In the genomic region with DNA sequence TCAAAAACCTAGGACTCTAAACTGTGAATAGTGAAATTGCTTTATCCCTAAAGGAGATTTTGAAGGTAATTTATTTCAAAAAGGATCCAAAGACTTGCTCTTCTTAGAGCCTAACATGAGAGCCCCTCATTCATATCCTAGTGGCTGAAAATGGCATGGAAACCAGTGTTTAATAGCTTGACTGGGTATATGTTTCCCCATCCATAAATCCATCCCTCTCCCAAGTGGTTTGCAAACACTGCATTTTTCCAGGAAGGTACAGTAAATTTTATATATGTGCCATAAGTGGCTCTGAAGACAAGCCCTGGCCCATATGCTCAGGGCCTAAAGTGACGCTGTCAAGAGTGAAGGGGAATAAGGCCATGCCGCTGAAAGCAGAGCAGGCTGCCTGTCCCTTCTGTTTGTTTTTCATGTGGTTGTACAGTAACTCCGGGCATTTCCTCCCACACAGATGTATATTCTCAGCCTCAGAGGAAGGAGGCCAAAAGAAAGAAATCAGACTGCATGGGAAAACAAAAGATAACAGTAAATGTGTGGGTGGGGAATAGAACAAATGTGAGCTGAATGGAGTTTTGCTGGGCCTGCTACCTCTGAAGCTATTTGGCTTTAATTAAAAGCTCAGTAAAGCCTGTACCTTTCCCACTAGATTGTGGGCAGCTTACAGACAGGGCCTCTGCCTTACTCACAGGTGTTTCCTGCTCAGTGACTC, we compare ENCODE assay signal across 8 cellular contexts.
A peak's percentile ranks its signal among the peaks of the same experiment; 100 is the strongest.
DNase-seq lines count a peak whose midpoint lies in the region; ATAC-seq and TF ChIP-seq lines count a peak whose summit lies in the region.

No MANE protein-coding gene starts in this region.

- no peaks in the 10 kb centered on the region for H3K9me3 ChIP-seq in CD4-positive, alpha-beta T cell (ENCODE audit: control insufficient read depth, low read length)

- H3K27ac ChIP-seq in substantia nigra (ENCODE audit: low read depth, low read length, poor library complexity, severe bottlenecking), result peak overlapping the region; percentile 76
- H3K27ac ChIP-seq in CD4-positive, alpha-beta T cell (ENCODE audit: low read depth, low read length), result no peak overlapping the region

- no peaks in the 10 kb centered on the region for H3K36me3 Mint-ChIP-seq in activated naive CD8-positive, alpha-beta T cell treated with anti-CD3 and anti-CD28 coated beads, Interleukin-2, amount 10 ng/mL, durations not matched to agents 7 days and 5 days
- no peaks in the 10 kb centered on the region for H3K36me3 Mint-ChIP-seq in activated naive CD8-positive, alpha-beta T cell treated with anti-CD3 and anti-CD28 coated beads for 36 hours
- H3K36me3 Mint-ChIP-seq in CD4-positive, alpha-beta T cell (ENCODE audit: low read depth), result no peaks in the 10 kb centered on the region

- no peak for DNase-seq in activated naive CD8-positive, alpha-beta T cell treated with anti-CD3 and anti-CD28 coated beads, Interleukin-2, amount 10 ng/mL, durations not matched to agents 7 days and 5 days
- no peak for DNase-seq in activated naive CD8-positive, alpha-beta T cell treated with anti-CD3 and anti-CD28 coated beads for 36 hours
- peak; percentile 52 for DNase-seq in dermis blood vessel endothelial cell
- DNase-seq in substantia nigra (lab: John Stamatoyannopoulos, UW), result no peak
- no peak for DNase-seq in NCI-H2107 treated with DMSO at 0.1 percent for 48 hours (lab: John Stamatoyannopoulos, UW; ENCODE audit: unreplicated experiment)
- DNase-seq in CD4-positive, alpha-beta T cell, result no peak
- DNase-seq in sciatic nerve (ENCODE audit: low spot score), result no peak

- CTCF ChIA-PET in CD4-positive, alpha-beta T cell (lab: Charles Lee), result no interaction called here

- H3K27ac Mint-ChIP-seq in activated naive CD8-positive, alpha-beta T cell treated with anti-CD3 and anti-CD28 coated beads, Interleukin-2, amount 10 ng/mL, durations not matched to agents 7 days and 5 days, result no peak overlapping the region
- H3K27ac Mint-ChIP-seq in activated naive CD8-positive, alpha-beta T cell treated with anti-CD3 and anti-CD28 coated beads for 36 hours, result no peak overlapping the region
- H3K27ac Mint-ChIP-seq in CD4-positive, alpha-beta T cell, result no peak overlapping the region

- no peaks in the 10 kb centered on the region for H3K9me3 Mint-ChIP-seq in activated naive CD8-positive, alpha-beta T cell treated with anti-CD3 and anti-CD28 coated beads, Interleukin-2, amount 10 ng/mL, durations not matched to agents 7 days and 5 days
- no peaks in the 10 kb centered on the region for H3K9me3 Mint-ChIP-seq in activated naive CD8-positive, alpha-beta T cell treated with anti-CD3 and anti-CD28 coated beads for 36 hours
- H3K9me3 Mint-ChIP-seq in CD4-positive, alpha-beta T cell, result no peaks in the 10 kb centered on the region

- intact Hi-C loops in CD4-positive, alpha-beta T cell (cut with DNase I, micrococcal nuclease), result no loop called here
- intact Hi-C loops in sciatic nerve (cut with DNase I), result no loop called here

- ATAC-seq in activated naive CD8-positive, alpha-beta T cell treated with anti-CD3 and anti-CD28 coated beads, Interleukin-2, amount 10 ng/mL, durations not matched to agents 7 days and 5 days (ENCODE audit: low read depth), result peak; percentile 26
- ATAC-seq in HG03442 (IDR thresholded peaks at IDR 0.05; ENCODE audit: unreplicated experiment), result peak; percentile 98
- no peak for ATAC-seq in CD4-positive, alpha-beta T cell (ENCODE audit: poor library complexity)
- ATAC-seq in sciatic nerve, result no peak

- H3K27me3 ChIP-seq in CD4-positive, alpha-beta T cell (ENCODE audit: control insufficient read depth, insufficient read depth, low read length), result no peaks in the 10 kb centered on the region

- H3K4me3 Mint-ChIP-seq in activated naive CD8-positive, alpha-beta T cell treated with anti-CD3 and anti-CD28 coated beads, Interleukin-2, amount 10 ng/mL, durations not matched to agents 7 days and 5 days, result no peak overlapping the region
- no peak overlapping the region for H3K4me3 Mint-ChIP-seq in activated naive CD8-positive, alpha-beta T cell treated with anti-CD3 and anti-CD28 coated beads for 36 hours
- H3K4me3 Mint-ChIP-seq in CD4-positive, alpha-beta T cell, result no peak overlapping the region

- H3K27me3 Mint-ChIP-seq in activated naive CD8-positive, alpha-beta T cell treated with anti-CD3 and anti-CD28 coated beads, Interleukin-2, amount 10 ng/mL, durations not matched to agents 7 days and 5 days, result peaks cover 2% of the 10 kb centered on the region
- H3K27me3 Mint-ChIP-seq in activated naive CD8-positive, alpha-beta T cell treated with anti-CD3 and anti-CD28 coated beads for 36 hours, result no peaks in the 10 kb centered on the region
- no peaks in the 10 kb centered on the region for H3K27me3 Mint-ChIP-seq in CD4-positive, alpha-beta T cell

- no peak for TF ChIP-seq CTCF in CD4-positive, alpha-beta T cell (IDR thresholded peaks at IDR 0.05)

- POLR2A ChIA-PET in activated naive CD8-positive, alpha-beta T cell treated with anti-CD3 and anti-CD28 coated beads, Interleukin-2, amount 10 ng/mL, durations not matched to agents 7 days and 5 days (lab: Charles Lee), result no interaction called here
- POLR2A ChIA-PET in CD4-positive, alpha-beta T cell (lab: Charles Lee), result no interaction called here

- H3K4me1 Mint-ChIP-seq in activated naive CD8-positive, alpha-beta T cell treated with anti-CD3 and anti-CD28 coated beads, Interleukin-2, amount 10 ng/mL, durations not matched to agents 7 days and 5 days, result peaks cover 4% of the 10 kb centered on the region
- peaks cover 5% of the 10 kb centered on the region for H3K4me1 Mint-ChIP-seq in activated naive CD8-positive, alpha-beta T cell treated with anti-CD3 and anti-CD28 coated beads for 36 hours
- peaks cover 23% of the 10 kb centered on the region for H3K4me1 Mint-ChIP-seq in CD4-positive, alpha-beta T cell (ENCODE audit: low read depth)

Comparison
In these comparisons a context has a peak if more than half of its experiments do, and no peak if none do; other contexts are left out.
1. ATAC-seq: peak in activated naive CD8-positive, alpha-beta T cell treated with anti-CD3 and anti-CD28 coated beads, Interleukin-2, amount 10 ng/mL, durations not matched to agents 7 days and 5 days (single experiment) and HG03442 (single experiment); none in CD4-positive, alpha-beta T cell (single experiment) and sciatic nerve (single experiment).